In genomic region chr12:79023784-79024183, GRCh38 we compare ENCODE assay signal across 21 cellular contexts.
DNase-seq lines count a peak whose midpoint lies in the region; TF ChIP-seq lines count a peak whose summit lies in the region.
"Had no signal": no experiment of that assay in that cellular context is flagged by ENCODE, and none has a peak within 500 bp of the region (broad histone marks: within the 10 kb centered on the region; RNA-seq: fewer than 3 reads in every experiment).

No MANE protein-coding gene starts in this region.

- H3K36me3 Mint-ChIP-seq in glutamatergic neuron (ENCODE audit: unreplicated experiment) (no peaks in the 10 kb centered on the region), osteocyte (ENCODE audit: unreplicated experiment) (no peaks in the 10 kb centered on the region)

- H3K4me3 Mint-ChIP-seq in glutamatergic neuron (ENCODE audit: unreplicated experiment) (no peak overlapping the region), osteocyte (ENCODE audit: unreplicated experiment) (no peak overlapping the region)
- H3K4me3 Mint-ChIP-seq: B cell had no signal

- DNase-seq in MV-4-11 (lab: John Stamatoyannopoulos, UW) (peak; percentile 0), choroid plexus epithelial cell (ENCODE audit: low read depth) (peak; percentile 83), glutamatergic neuron (no peak), UCSD-AML1 (lab: John Stamatoyannopoulos, UW; ENCODE audit: unreplicated experiment) (no peak), CD1c-positive myeloid dendritic cell (ENCODE audit: extremely low spot score) (no peak), osteocyte (ENCODE audit: extremely low spot score, unreplicated experiment) (no peak)
- DNase-seq in activated CD4-positive, alpha-beta T cell treated with anti-CD3 and anti-CD28 coated beads for 1 hour, result no peak
- DNase-seq: Calu3, DMS153, Karpas-422, NCI-H1105, NCI-H1436 treated with DMSO at 0.1 percent for 48 hours, NCI-H1930, NCI-H2107, NCI-H446, NCI-H526 treated with DMSO at 0.1 percent for 48 hours, Right ventricle myocardium superior, RPMI8226 had no signal

- no peaks in the 10 kb centered on the region for H3K27me3 Mint-ChIP-seq in glutamatergic neuron (ENCODE audit: unreplicated experiment)
- peaks cover 17% of the 10 kb centered on the region for H3K27me3 Mint-ChIP-seq in osteocyte (ENCODE audit: unreplicated experiment)
- H3K27me3 Mint-ChIP-seq: B cell had no signal

- TF ChIP-seq CTCF in choroid plexus epithelial cell (conservative IDR thresholded peaks at IDR 0.05; ENCODE audit: low read depth, low read length), result no peak
- no peak for TF ChIP-seq CTCF in glutamatergic neuron (IDR thresholded peaks at IDR 0.05; ENCODE audit: partially characterized antibody, unreplicated experiment)
- no peak for TF ChIP-seq CTCF in osteocyte (IDR thresholded peaks at IDR 0.05)

- H3K27ac Mint-ChIP-seq in glutamatergic neuron (ENCODE audit: unreplicated experiment), result peak overlapping the region; percentile 30
- H3K27ac Mint-ChIP-seq in osteocyte (ENCODE audit: unreplicated experiment), result no peak overlapping the region
- H3K27ac Mint-ChIP-seq: B cell had no signal

- no peak overlapping the region for H3K4me3 ChIP-seq in choroid plexus epithelial cell (ENCODE audit: low read depth, low read length)
- H3K4me3 ChIP-seq: A549, SJSA1 had no signal

- H3K4me1 Mint-ChIP-seq in glutamatergic neuron (ENCODE audit: low read depth, unreplicated experiment) (peaks cover 28% of the 10 kb centered on the region), osteocyte (ENCODE audit: unreplicated experiment) (peaks cover 2% of the 10 kb centered on the region)
- H3K4me1 Mint-ChIP-seq: B cell had no signal

- H3K9me3 Mint-ChIP-seq in glutamatergic neuron (ENCODE audit: unreplicated experiment) (no peaks in the 10 kb centered on the region), osteocyte (ENCODE audit: unreplicated experiment) (no peaks in the 10 kb centered on the region)

Comparison
In these comparisons a context has a peak if more than half of its experiments do, and no peak if none do; other contexts are left out.
1. DNase-seq: peak in MV-4-11 (single experiment) and choroid plexus epithelial cell (single experiment); none in glutamatergic neuron (single experiment), UCSD-AML1 (single experiment), CD1c-positive myeloid dendritic cell (single experiment), osteocyte (single experiment) and activated CD4-positive, alpha-beta T cell treated with anti-CD3 and anti-CD28 coated beads for 1 hour (single experiment).